Comparison of ENCODE assay signal across 25 cellular contexts in the genomic region with DNA sequence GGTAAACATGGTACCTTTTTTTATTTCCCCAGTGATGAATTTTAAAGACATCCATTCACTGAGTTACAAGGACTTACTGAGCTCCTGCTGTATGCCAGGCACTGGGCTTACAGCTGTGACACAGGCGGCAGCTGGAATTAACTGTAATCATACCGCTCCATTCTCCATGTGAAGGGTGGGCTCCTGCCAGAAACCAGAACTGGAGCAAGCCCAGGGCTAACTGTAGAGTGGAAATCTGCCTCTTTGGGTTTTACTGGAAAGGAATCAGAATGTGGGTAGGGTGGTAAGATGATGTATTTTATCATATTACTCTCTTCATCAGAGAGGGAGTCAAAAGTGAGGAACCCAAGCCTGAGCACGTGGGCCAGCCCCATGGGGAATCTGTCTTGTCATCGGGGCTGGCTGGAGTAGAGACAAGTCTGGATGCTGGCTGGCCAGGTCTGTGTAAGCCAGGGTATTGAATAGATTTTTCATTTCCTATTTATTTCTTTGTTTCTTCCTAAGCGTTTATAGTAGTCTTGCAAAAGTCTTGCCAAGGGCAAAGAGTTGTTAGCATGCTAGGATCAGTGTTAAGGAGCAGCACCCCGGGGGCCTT. TPM values are rescaled to one million over a fixed set of nuclear protein-coding genes. Genes with fewer than 3 reads are reported as not detected.
DNase-seq lines count a peak whose midpoint lies in the region; ATAC-seq, FAIRE-seq and TF ChIP-seq lines count a peak whose summit lies in the region.
"Had no signal": no experiment of that assay in that cellular context is flagged by ENCODE, and none has a peak within 500 bp of the region (broad histone marks: within the 10 kb centered on the region; RNA-seq: fewer than 3 reads in every experiment).

No MANE protein-coding gene starts in this region.

- TF ChIP-seq CTCF in liver (IDR thresholded peaks at IDR 0.05; ENCODE audit: low read depth, low read length, missing input control) (no peak), HepG2 (CRISPR knock-in tag; IDR thresholded peaks at IDR 0.05) (no peak), endothelial cell (IDR thresholded peaks at IDR 0.05; ENCODE audit: unreplicated experiment) (no peak), ovary (IDR thresholded peaks at IDR 0.05) (no peak)

- H3K27ac Mint-ChIP-seq in endothelial cell (ENCODE audit: unreplicated experiment) (no peak overlapping the region), immature natural killer cell (peak overlapping the region in 2 of 6 donors; percentile 78 to 84)
- H3K27ac Mint-ChIP-seq: activated CD4-positive, alpha-beta T cell treated with anti-CD3 and anti-CD28 coated beads, Interleukin-2, amount 10 ng/mL, durations not matched to agents 7 days and 5 days; activated naive CD4-positive, alpha-beta T cell treated with anti-CD3 and anti-CD28 coated beads, Interleukin-2, amount 50 U/mL, for 72 hours; B cell had no signal

- TF ChIP-seq EP300 in HepG2 (IDR thresholded peaks at IDR 0.05; ENCODE audit: low read depth in 2 of 2, low read length in 2 of 2) (no peak), HepG2 (CRISPR knock-in tag; IDR thresholded peaks at IDR 0.05; ENCODE audit: borderline replicate concordance) (no peak), ovary (IDR thresholded peaks at IDR 0.05) (no peak)

- no peaks in the 10 kb centered on the region for H3K79me2 ChIP-seq in HepG2 (ENCODE audit: insufficient read depth, low read length)

- H3K27me3 ChIP-seq in liver (ENCODE audit: control insufficient read depth in 4 of 4, insufficient read depth in 4 of 4, low read length in 3 of 4) (no peaks in the 10 kb centered on the region), HepG2 (ENCODE audit: control insufficient read depth in 1 of 2, insufficient read depth in 2 of 2, low read length in 2 of 2) (no peaks in the 10 kb centered on the region), ovary (no peaks in the 10 kb centered on the region)
- H3K27me3 ChIP-seq: upper lobe of left lung had no signal

- WGBS in liver = 88% methylated on average over 6 of the region's 6 CpGs
- WGBS in HepG2 (ENCODE audit: low lambda C conversion rate) = 94% methylated on average over 6 of the region's 6 CpGs
- 87 to 92% (median 90%) methylated on average over 6 of the region's 6 CpGs for WGBS in ovary, 3 donors

- no peak overlapping the region for H3K4me2 ChIP-seq in HepG2 (ENCODE audit: low read depth, low read length)

- no peak overlapping the region for H3K9ac ChIP-seq in liver (ENCODE audit: low read depth in 1 of 2, low read length in 2 of 2)
- H3K9ac ChIP-seq in HepG2 (ENCODE audit: insufficient read depth, low read depth, low read length) = no peak overlapping the region

- ATAC-seq in HepG2 (no peak), HG03378 (IDR thresholded peaks at IDR 0.05; ENCODE audit: unreplicated experiment) (no peak), left colon (no peak)
- ATAC-seq: activated naive CD4-positive, alpha-beta T cell treated with anti-CD3 and anti-CD28 coated beads, Interleukin-2, amount 50 U/mL, for 72 hours had no signal

- H2AFZ ChIP-seq in HepG2 (ENCODE audit: low read length) = no peak overlapping the region

- H3K9me3 Mint-ChIP-seq in endothelial cell (ENCODE audit: unreplicated experiment) (no peaks in the 10 kb centered on the region), immature natural killer cell (no peaks in the 10 kb centered on the region)
- H3K9me3 Mint-ChIP-seq: activated naive CD4-positive, alpha-beta T cell treated with anti-CD3 and anti-CD28 coated beads, Interleukin-2, amount 50 U/mL, for 72 hours; central memory CD8-positive, alpha-beta T cell had no signal

- no peak for FAIRE-seq in HepG2 (lab: Jason Lieb, UNC)
- FAIRE-seq: A204.1, frontal cortex, GM19239 had no signal

- H3K36me3 Mint-ChIP-seq in endothelial cell (ENCODE audit: low read depth, unreplicated experiment) = peaks cover 29% of the 10 kb centered on the region
- peaks cover 4 to 14% (median 10%) of the 10 kb centered on the region in 3 donors for H3K36me3 Mint-ChIP-seq in immature natural killer cell

- H3K36me3 ChIP-seq in liver (ENCODE audit: control insufficient read depth in 4 of 4, insufficient read depth in 3 of 4, low read depth in 1 of 4, low read length in 3 of 4) = no peaks in the 10 kb centered on the region
- no peaks in the 10 kb centered on the region for H3K36me3 ChIP-seq in HepG2 (replicated peaks in 1 of 2; ENCODE audit: control insufficient read depth in 1 of 2, insufficient read depth in 2 of 2, low read length in 2 of 2)
- H3K36me3 ChIP-seq in ovary = no peaks in the 10 kb centered on the region
- H3K36me3 ChIP-seq: upper lobe of left lung had no signal

- intact Hi-C loops in HepG2 (cut with micrococcal nuclease; ENCODE audit: unreplicated experiment) (no loop called here), ovary (cut with DNase I) (no loop called here), left colon (cut with DNase I, micrococcal nuclease) (no loop called here)

- BruUV-seq in HepG2 (replicated peaks; lab: Mats Ljungman, UMichigan) = no TSS peak

- H3K4me1 ChIP-seq in liver (ENCODE audit: control insufficient read depth in 4 of 4, insufficient read depth in 4 of 4, low read length in 3 of 4) (peaks cover 19 to 60% (median 48%) of the 10 kb centered on the region in 4 donors), HepG2 (ENCODE audit: insufficient read depth, low read length) (peaks cover 52% of the 10 kb centered on the region), ovary (ENCODE audit: insufficient read depth) (peaks cover 7% of the 10 kb centered on the region)

- H3K27me3 Mint-ChIP-seq in endothelial cell (ENCODE audit: unreplicated experiment) (no peaks in the 10 kb centered on the region), immature natural killer cell (ENCODE audit: low read depth in 3 of 3) (peaks cover 0 to 2% (median 1%) of the 10 kb centered on the region in 3 donors)
- H3K27me3 Mint-ChIP-seq: activated CD4-positive, alpha-beta T cell treated with anti-CD3 and anti-CD28 coated beads, Interleukin-2, amount 10 ng/mL, durations not matched to agents 7 days and 5 days; B cell; central memory CD8-positive, alpha-beta T cell had no signal

- H3K9me3 ChIP-seq in liver (ENCODE audit: control insufficient read depth in 4 of 4, low read length in 3 of 4) (no peaks in the 10 kb centered on the region), HepG2 (ENCODE audit: low read length) (no peaks in the 10 kb centered on the region), ovary (no peaks in the 10 kb centered on the region)
- H3K9me3 ChIP-seq: upper lobe of left lung had no signal

- no peaks in the 10 kb centered on the region for H4K20me1 ChIP-seq in HepG2 (ENCODE audit: insufficient read depth, low read length)

- no peak for TF ChIP-seq POLR2A in HepG2 (IDR thresholded peaks at IDR 0.05; ENCODE audit: insufficient read depth in 1 of 2, low read depth in 2 of 2, low read length in 2 of 2)
- no peak for TF ChIP-seq POLR2A in ovary (IDR thresholded peaks at IDR 0.05)

- H3K4me3 Mint-ChIP-seq in endothelial cell (ENCODE audit: unreplicated experiment) (peak overlapping the region; percentile 52), immature natural killer cell (peak overlapping the region in 4 of 5 donors; percentile 1 to 83 (median 28))
- H3K4me3 Mint-ChIP-seq: activated CD4-positive, alpha-beta T cell treated with anti-CD3 and anti-CD28 coated beads, Interleukin-2, amount 10 ng/mL, durations not matched to agents 7 days and 5 days; B cell had no signal

- POLR2A ChIA-PET in HepG2 (lab: Yijun Ruan, JAX) = interaction anchor here (1.2 to 2.9 kb wide), 2 partner anchors 21 to 22 kb away, joined by 6 to 27 read pairs; a partner anchor contains a TSS

- TF ChIP-seq RAD21 in liver (IDR thresholded peaks at IDR 0.05) = no peak
- TF ChIP-seq RAD21 in HepG2 (CRISPR knock-in tag; IDR thresholded peaks at IDR 0.05) = no peak

- peaks cover 51% of the 10 kb centered on the region for H3K4me1 Mint-ChIP-seq in endothelial cell (ENCODE audit: unreplicated experiment)
- H3K4me1 Mint-ChIP-seq in immature natural killer cell = peaks cover 54 to 70% of the 10 kb centered on the region in 2 donors

- CTCF ChIA-PET in HepG2 (lab: Yijun Ruan, JAX; ENCODE audit: low intra/inter-chr PET ratio, low total read pairs) = no interaction called here

- in situ Hi-C loops in HepG2 (cut with HindIII; ENCODE audit: extremely low pct_ligation_motif_present, low pct_unique_long_range_greater_than_20kb) = loop anchor here (5.0 kb wide), 1 partner anchor 49 kb away; no protein-coding TSS in a partner anchor

- peak overlapping the region; percentile 9 to 82 for H3K27ac ChIP-seq in liver (ENCODE audit: low read depth in 1 of 2, low read length in 2 of 2)
- no peak overlapping the region for H3K27ac ChIP-seq in HepG2 (ENCODE audit: extremely low read length, insufficient read depth, low read length)
- H3K27ac ChIP-seq in ovary = no peak overlapping the region
- H3K27ac ChIP-seq: epithelial cell of prostate, upper lobe of left lung had no signal

- DNase-seq in HepG2 (ENCODE audit: low spot score) (no peak), endothelial cell (ENCODE audit: low spot score) (no peak), immature natural killer cell (no peak), ovary (no peak), left colon (no peak)
- DNase-seq in activated naive CD4-positive, alpha-beta T cell (lab: John Stamatoyannopoulos, UW) = no peak
- DNase-seq: activated CD4-positive, alpha-beta T cell treated with anti-CD3 and anti-CD28 coated beads, Interleukin-2, amount 10 ng/mL, durations not matched to agents 7 days and 5 days; aorta; Calu3; hippocampal formation; NCI-H1092; NCI-H187; NCI-H524 treated with DMSO at 0.1 percent for 48 hours; NK-92 treated with Interleukin-12 subunit alpha and Interleukin-12 subunit beta, amount 100 ng/mL, for 24 hours; upper lobe of left lung had no signal

- H3K4me3 ChIP-seq in liver (ENCODE audit: low read depth in 1 of 3, low read length in 3 of 3) = no peak overlapping the region
- no peak overlapping the region for H3K4me3 ChIP-seq in HepG2 (replicated peaks in 1 of 3; ENCODE audit: insufficient read depth in 1 of 3, low read depth in 2 of 3, low read length in 3 of 3)
- H3K4me3 ChIP-seq in ovary = no peak overlapping the region
- H3K4me3 ChIP-seq: skin epidermis, upper lobe of left lung had no signal

RNA-seq across cellular contexts. Expression of a gene that starts 21.5 kb away (rescaled TPM):
- total RNA-seq in liver = 10 to 100 TPM; 16.0 to 67.0 TPM
- polyA plus RNA-seq in liver = 10 to 100 TPM; 33.8 to 53.0 TPM
- 15.7 and 20.0 TPM in 2 replicates for total RNA-seq in HepG2 (2016; rRNA removed; fragmentation: Illumina TruSeq; extraction: Trizol)
- total RNA-seq in HepG2 (2016; cell fraction: cytosol; rRNA removed; fragmentation: Illumina TruSeq; extraction: Trizol; ENCODE audit: low read depth) = 59.4 and 62.1 TPM in 2 replicates
- 16.5 and 19.6 TPM in 2 replicates for total RNA-seq in HepG2 (2016; cell fraction: insoluble cytoplasmic fraction; rRNA removed; fragmentation: Illumina TruSeq; extraction: Trizol)
- 19.5 and 21.4 TPM in 2 replicates for total RNA-seq in HepG2 (2016; cell fraction: membrane; rRNA removed; fragmentation: Illumina TruSeq; extraction: Trizol)
- 16.9 and 19.5 TPM in 2 replicates for total RNA-seq in HepG2 (2016; cell fraction: nucleus; rRNA removed; fragmentation: Illumina TruSeq; extraction: Trizol)
- polyA plus RNA-seq in HepG2 (2011; rRNA removed) = 25.6 and 27.5 TPM in 2 replicates
- polyA plus RNA-seq in HepG2 (2011; cell fraction: cytosol; rRNA removed) = 26.7 and 28.9 TPM in 2 replicates
- polyA plus RNA-seq in HepG2 (2011; cell fraction: nucleus; rRNA removed) = 13.2 and 13.8 TPM in 2 replicates
- polyA plus RNA-seq in HepG2 (2012) = 19.3 and 23.4 TPM in 2 replicates
- 6.2 and 8.4 TPM in 2 replicates for polyA plus RNA-seq in HepG2 (2016; cell fraction: cytosol; fragmentation: Illumina TruSeq; extraction: Trizol; ENCODE audit: low read depth)
- 13.0 and 14.8 TPM in 2 replicates for polyA plus RNA-seq in HepG2 (2016; cell fraction: insoluble cytoplasmic fraction; fragmentation: Illumina TruSeq; extraction: Trizol; ENCODE audit: low read depth)
- polyA plus RNA-seq in HepG2 (2016; cell fraction: membrane; fragmentation: Illumina TruSeq; extraction: Trizol; ENCODE audit: low read depth) = 9.0 and 11.2 TPM in 2 replicates
- 7.0 and 8.3 TPM in 2 replicates for polyA plus RNA-seq in HepG2 (2016; cell fraction: nucleus; fragmentation: Illumina TruSeq; extraction: Trizol; ENCODE audit: insufficient read depth, low read depth)
- polyA minus RNA-seq in HepG2 (2011; rRNA and poly(A)+ RNA removed; ENCODE audit: low replicate concordance) = 11.3 and 53.1 TPM in 2 replicates
- polyA minus RNA-seq in HepG2 (2011; cell fraction: cytosol; rRNA and poly(A)+ RNA removed) = 9.6 and 14.5 TPM in 2 replicates
- 62.8 and 75.2 TPM in 2 replicates for polyA minus RNA-seq in HepG2 (2011; cell fraction: nucleus; rRNA and poly(A)+ RNA removed)
- total RNA-seq in endothelial cell (ENCODE audit: unreplicated experiment) = 41.2 TPM
- 1 to 10 TPM; 4.0 to 8.4 (median 5.1) TPM for polyA plus RNA-seq in immature natural killer cell
- 10 to 100 TPM; 28.8 to 62.0 (median 50.5) TPM for total RNA-seq in ovary
- polyA plus RNA-seq in ovary = 10 to 100 TPM in 1 of 2 donors, 1 to 10 TPM in 1; 7.9 to 15.9 TPM
- total RNA-seq in left colon = 10 to 100 TPM; 17.3 to 24.1 TPM

Comparison
In these comparisons a context has a peak if more than half of its experiments do, and no peak if none do; other contexts are left out.
1. H3K27ac ChIP-seq: peak in liver (2 of 2); none in HepG2 (single experiment) and ovary (0 of 2).